In the genomic region with DNA sequence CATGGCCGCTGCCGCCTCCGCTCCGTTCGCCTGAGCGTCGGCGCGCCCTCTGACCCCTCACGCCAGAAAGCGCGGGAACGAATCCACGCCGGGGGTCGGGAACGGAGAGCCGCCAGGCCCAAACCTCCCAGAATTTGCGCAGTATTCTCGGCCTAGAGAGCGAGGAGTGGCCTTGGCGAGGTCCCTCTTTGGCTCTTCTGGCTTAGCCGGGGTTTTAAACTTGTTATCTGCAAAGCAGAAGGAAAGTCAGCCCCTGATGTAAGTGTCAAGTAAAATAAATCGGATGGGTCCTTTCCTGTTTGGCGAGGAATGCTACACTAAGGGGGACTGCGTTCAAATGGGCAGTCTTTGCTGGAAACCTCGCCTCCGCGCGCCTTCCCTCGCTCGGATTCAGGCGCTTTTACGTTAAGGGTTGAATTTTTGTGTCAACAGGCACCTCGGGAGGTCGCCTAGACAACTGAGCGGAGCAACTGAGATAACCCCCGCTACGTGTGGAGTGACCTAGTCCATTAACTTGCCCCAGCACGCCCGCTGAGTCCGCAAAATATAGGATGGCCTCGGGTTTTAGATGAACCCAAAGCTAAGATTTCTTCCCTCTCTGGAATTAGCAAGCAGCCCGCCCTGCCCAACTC, we compare ENCODE assay signal across 18 cellular contexts. TPM values are rescaled to one million over a fixed set of nuclear protein-coding genes. Genes with fewer than 3 reads are reported as not detected.
A peak's percentile ranks its signal among the peaks of the same experiment; 100 is the strongest.
DNase-seq lines count a peak whose midpoint lies in the region; ATAC-seq and TF ChIP-seq lines count a peak whose summit lies in the region.
"Had no signal": no experiment of that assay in that cellular context is flagged by ENCODE, and none has a peak within 500 bp of the region (broad histone marks: within the 10 kb centered on the region; RNA-seq: fewer than 3 reads in every experiment).

No MANE protein-coding gene starts in this region.

- peaks cover 38% of the 10 kb centered on the region for H3K79me2 ChIP-seq in ACC112 (ENCODE audit: control insufficient read depth, insufficient read depth, low read length, unreplicated experiment)

- peaks cover 23 to 36% (median 27%) of the 10 kb centered on the region in 3 donors for H3K4me1 Mint-ChIP-seq in naive B cell

- POLR2A ChIA-PET in RWPE1 (lab: Yijun Ruan, JAX; ENCODE audit: low non-redundant PET): no interaction called here

- H3K9me3 ChIP-seq in BLaER1 treated with 17β-estradiol and CSF1 and Interleukin-3, amounts not matched to agents 10 nM and 100 nM (replicated peaks in 1 of 11): no peaks in the 10 kb centered on the region; a peak in 1 of 22 replicates
- no peaks in the 10 kb centered on the region for H3K9me3 ChIP-seq in sigmoid colon
- H3K9me3 ChIP-seq: SK-N-SH had no signal

- peaks cover 5 to 27% (median 24%) of the 10 kb centered on the region in 11 experiments; a peak in 20 of 22 replicates for H4K20me1 ChIP-seq in BLaER1 treated with 17β-estradiol and CSF1 and Interleukin-3, amounts not matched to agents 10 nM and 100 nM

- H3K4me1 ChIP-seq in ACC112 (ENCODE audit: control insufficient read depth, insufficient read depth, low read length, unreplicated experiment) (peaks cover 28% of the 10 kb centered on the region), sigmoid colon (peaks cover 0 to 23% (median 18%) of the 10 kb centered on the region in 4 donors)
- H3K4me1 ChIP-seq in BLaER1 treated with 17β-estradiol and CSF1 and Interleukin-3, amounts not matched to agents 10 nM and 100 nM: peaks cover 39 to 48% (median 45%) of the 10 kb centered on the region in 10 experiments

- peaks cover 0 to 7% of the 10 kb centered on the region in 2 donors for H3K36me3 Mint-ChIP-seq in naive B cell

- H3K27ac Mint-ChIP-seq in naive B cell: peak overlapping the region in 1 of 6 donors; percentile 73

- no peak overlapping the region for H3K27ac ChIP-seq in ACC112 (ENCODE audit: low read depth, low read length)
- peak overlapping the region in 7 of 11 experiments; percentile 84 to 95 (median 89); a peak in 13 of 22 replicates for H3K27ac ChIP-seq in BLaER1 treated with 17β-estradiol and CSF1 and Interleukin-3, amounts not matched to agents 10 nM and 100 nM
- peak overlapping the region; percentile 83 for H3K27ac ChIP-seq in RWPE1
- H3K27ac ChIP-seq in sigmoid colon: no peak overlapping the region

- H3K4me3 ChIP-seq in ACC112 (ENCODE audit: low read depth, low read length) (peak overlapping the region; percentile 100; the same call in 1 of the 2 replicates), sigmoid colon (no peak overlapping the region)
- H3K4me3 ChIP-seq in BLaER1 treated with 17β-estradiol and CSF1 and Interleukin-3, amounts not matched to agents 10 nM and 100 nM: no peak overlapping the region; a peak in 1 of 20 replicates
- H3K4me3 ChIP-seq: GM12878 had no signal

- no peak for TF ChIP-seq EP300 in sigmoid colon (IDR thresholded peaks at IDR 0.05)

- intact Hi-C loops in sigmoid colon (cut with DNase I): loop anchor here (2.0 kb wide), 2 partner anchors 59 to 71 kb away; no protein-coding TSS in a partner anchor

- TF ChIP-seq POLR2A in sigmoid colon (IDR thresholded peaks at IDR 0.05): no peak

- WGBS in sigmoid colon, 2 donors: 94 to 96% methylated on average over 44 of the region's 44 CpGs

- peak overlapping the region in 5 of 8 donors; percentile 29 to 78 (median 63) for H3K4me3 Mint-ChIP-seq in naive B cell

- H2AFZ ChIP-seq in ACC112 (ENCODE audit: low read length, unreplicated experiment): peak overlapping the region; percentile 88

- H3K4me2 ChIP-seq in BLaER1 treated with 17β-estradiol and CSF1 and Interleukin-3, amounts not matched to agents 10 nM and 100 nM: peak overlapping the region; percentile 62 to 94 (median 88)

- no peak for ATAC-seq in naive B cell (ENCODE audit: low read depth in 2 of 2)
- no peak for ATAC-seq in HG03175 (IDR thresholded peaks at IDR 0.05; ENCODE audit: unreplicated experiment)
- ATAC-seq: stimulated activated effector memory CD8-positive, alpha-beta T cell treated with anti-CD3 and anti-CD28 coated beads, Interleukin-12 subunit alpha, Interleukin-12 subunit beta, amount 100 ng/mL, for 72 hours had no signal

- no peak for TF ChIP-seq CTCF in RWPE1 (conservative IDR thresholded peaks at IDR 0.05; ENCODE audit: low read depth)
- no peak for TF ChIP-seq CTCF in sigmoid colon (IDR thresholded peaks at IDR 0.05)

- H3K36me3 ChIP-seq in ACC112 (ENCODE audit: insufficient read depth, low read length): no peaks in the 10 kb centered on the region; the same call in 1 of the 2 replicates
- H3K36me3 ChIP-seq in BLaER1 treated with 17β-estradiol and CSF1 and Interleukin-3, amounts not matched to agents 10 nM and 100 nM: peaks cover 5 to 24% (median 22%) of the 10 kb centered on the region in 11 experiments; a peak in 21 of 22 replicates
- peaks cover 0 to 10% (median 1%) of the 10 kb centered on the region in 4 donors for H3K36me3 ChIP-seq in sigmoid colon

- DNase-seq in RWPE1 (ENCODE audit: low spot score): no peak
- DNase-seq in naive B cell: no peak
- no peak for DNase-seq in sigmoid colon
- DNase-seq in NCI-H2196 treated with DMSO at 0.1 percent for 48 hours (lab: John Stamatoyannopoulos, UW; ENCODE audit: unreplicated experiment): no peak
- DNase-seq: activated CD4-positive, alpha-beta T cell treated with anti-CD3 and anti-CD28 coated beads for 1 hour; aorta; GF-D8; NCI-H1417 treated with DMSO at 0.1 percent for 48 hours; NCI-H748 treated with DMSO at 0.1 percent for 48 hours; occipital lobe; PC-9 had no signal

- H3K27me3 Mint-ChIP-seq in naive B cell: no peaks in the 10 kb centered on the region

- H3K27me3 ChIP-seq in ACC112 (ENCODE audit: insufficient read depth, low read length): no peaks in the 10 kb centered on the region
- no peaks in the 10 kb centered on the region for H3K27me3 ChIP-seq in BLaER1 treated with 17β-estradiol and CSF1 and Interleukin-3, amounts not matched to agents 10 nM and 100 nM
- H3K27me3 ChIP-seq in sigmoid colon: no peaks in the 10 kb centered on the region
- H3K27me3 ChIP-seq: BE2C had no signal

- no peaks in the 10 kb centered on the region for H3K9me3 Mint-ChIP-seq in naive B cell
- H3K9me3 Mint-ChIP-seq: stimulated activated effector memory CD8-positive, alpha-beta T cell treated with anti-CD3 and anti-CD28 coated beads, Interleukin-12 subunit alpha, Interleukin-12 subunit beta, amount 100 ng/mL, for 72 hours had no signal

- H3K9ac ChIP-seq in BLaER1 treated with 17β-estradiol and CSF1 and Interleukin-3, amounts not matched to agents 10 nM and 100 nM: peak overlapping the region in 2 of 11 experiments; percentile 25 to 95; a peak in 2 of 22 replicates

- CTCF ChIA-PET in RWPE1 (lab: Yijun Ruan, JAX): no interaction called here

RNA-seq across cellular contexts. Expression of a gene that starts 1.1 kb away (rescaled TPM):
- polyA plus RNA-seq in naive B cell (ENCODE audit: low read depth in 6 of 6): 1 to 10 TPM in 1 of 6 donors, under 1 TPM in 3, not detected in 2; 0.13 to 1.2 (median 0.49) TPM
- under 1 TPM; 0.16 to 0.83 (median 0.59) TPM for total RNA-seq in sigmoid colon
- under 1 TPM; 0.39 to 0.60 (median 0.46) TPM for polyA plus RNA-seq in sigmoid colon
- polyA plus RNA-seq: aorta had no signal

RNA-seq across cellular contexts. Expression of a gene that starts 1.1 kb away (rescaled TPM):
- 10 to 100 TPM in 5 of 6 donors, 1 to 10 TPM in 1; 9.2 to 30.3 (median 21.1) TPM for polyA plus RNA-seq in naive B cell (ENCODE audit: low read depth in 6 of 6)
- total RNA-seq in sigmoid colon: 10 to 100 TPM; 14.3 to 20.5 (median 17.6) TPM
- 10 to 100 TPM in 1 of 3 donors, 1 to 10 TPM in 2; 3.5 to 15.2 (median 3.6) TPM for polyA plus RNA-seq in sigmoid colon

Comparison
In these comparisons a context has a peak if more than half of its experiments do, and no peak if none do; other contexts are left out.
1. H3K27ac ChIP-seq: peak in BLaER1 treated with 17β-estradiol and CSF1 and Interleukin-3, amounts not matched to agents 10 nM and 100 nM (7 of 11) and RWPE1 (single experiment); none in ACC112 (single experiment) and sigmoid colon (0 of 4).